1 cellular context compared by ENCODE assay signal in the genomic region with DNA sequence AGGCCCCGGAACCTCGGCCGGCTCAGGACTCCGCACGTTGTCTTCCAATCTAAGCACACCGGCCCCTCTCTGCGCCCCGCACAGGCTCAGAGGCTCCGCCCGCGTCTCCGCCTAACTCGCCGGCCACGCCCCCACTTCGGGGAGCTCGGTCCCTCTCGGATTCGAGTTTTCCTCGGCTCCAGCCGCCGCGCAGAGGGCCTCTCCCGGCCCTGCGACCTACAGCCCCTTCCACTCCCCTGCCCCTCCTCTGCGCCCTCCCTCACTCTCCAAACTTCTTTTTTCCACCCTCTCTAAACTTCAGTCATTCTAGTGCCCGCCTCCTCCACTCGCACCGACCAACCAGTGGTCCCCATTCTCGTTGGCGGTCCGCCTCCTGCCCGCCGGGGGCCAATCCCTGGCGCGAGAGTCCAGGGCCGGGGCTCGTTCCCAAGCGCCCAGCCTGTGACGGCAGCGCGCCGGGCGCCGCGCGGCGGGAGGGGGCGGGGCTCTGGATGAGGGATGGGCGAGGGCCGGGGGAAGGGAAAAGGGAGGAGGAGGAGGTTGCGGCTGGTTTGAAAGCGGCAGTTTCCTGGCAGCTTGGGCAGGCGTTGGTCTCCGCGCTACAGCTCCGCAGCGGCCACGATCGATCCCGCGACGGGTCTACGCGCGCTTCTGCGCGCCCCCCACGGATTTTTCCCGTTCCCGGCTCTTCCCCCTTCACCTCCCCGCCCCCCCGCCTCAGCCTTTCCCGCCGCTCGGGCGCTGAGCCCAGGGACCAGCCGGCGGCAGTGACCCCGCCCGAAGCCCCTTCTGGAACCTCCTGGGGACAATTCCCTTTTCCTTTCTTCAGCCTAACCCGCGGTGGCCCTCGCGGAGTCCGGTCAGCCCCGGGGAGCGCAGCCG.
A peak's percentile ranks its signal among the peaks of the same experiment; 100 is the strongest.
TF ChIP-seq lines count a peak whose summit lies in the region.

A gene (plus strand): TSS at position 563 of the 882 bp plus-strand sequence. CDS start 519 bp downstream, outside the sequence.

TF ChIP-seq in HepG2, 621 proteins besides CTCF, POLR2A, EP300 and RAD21 (continued from another document and continues in another):
- TF ChIP-seq, protein P1, sequence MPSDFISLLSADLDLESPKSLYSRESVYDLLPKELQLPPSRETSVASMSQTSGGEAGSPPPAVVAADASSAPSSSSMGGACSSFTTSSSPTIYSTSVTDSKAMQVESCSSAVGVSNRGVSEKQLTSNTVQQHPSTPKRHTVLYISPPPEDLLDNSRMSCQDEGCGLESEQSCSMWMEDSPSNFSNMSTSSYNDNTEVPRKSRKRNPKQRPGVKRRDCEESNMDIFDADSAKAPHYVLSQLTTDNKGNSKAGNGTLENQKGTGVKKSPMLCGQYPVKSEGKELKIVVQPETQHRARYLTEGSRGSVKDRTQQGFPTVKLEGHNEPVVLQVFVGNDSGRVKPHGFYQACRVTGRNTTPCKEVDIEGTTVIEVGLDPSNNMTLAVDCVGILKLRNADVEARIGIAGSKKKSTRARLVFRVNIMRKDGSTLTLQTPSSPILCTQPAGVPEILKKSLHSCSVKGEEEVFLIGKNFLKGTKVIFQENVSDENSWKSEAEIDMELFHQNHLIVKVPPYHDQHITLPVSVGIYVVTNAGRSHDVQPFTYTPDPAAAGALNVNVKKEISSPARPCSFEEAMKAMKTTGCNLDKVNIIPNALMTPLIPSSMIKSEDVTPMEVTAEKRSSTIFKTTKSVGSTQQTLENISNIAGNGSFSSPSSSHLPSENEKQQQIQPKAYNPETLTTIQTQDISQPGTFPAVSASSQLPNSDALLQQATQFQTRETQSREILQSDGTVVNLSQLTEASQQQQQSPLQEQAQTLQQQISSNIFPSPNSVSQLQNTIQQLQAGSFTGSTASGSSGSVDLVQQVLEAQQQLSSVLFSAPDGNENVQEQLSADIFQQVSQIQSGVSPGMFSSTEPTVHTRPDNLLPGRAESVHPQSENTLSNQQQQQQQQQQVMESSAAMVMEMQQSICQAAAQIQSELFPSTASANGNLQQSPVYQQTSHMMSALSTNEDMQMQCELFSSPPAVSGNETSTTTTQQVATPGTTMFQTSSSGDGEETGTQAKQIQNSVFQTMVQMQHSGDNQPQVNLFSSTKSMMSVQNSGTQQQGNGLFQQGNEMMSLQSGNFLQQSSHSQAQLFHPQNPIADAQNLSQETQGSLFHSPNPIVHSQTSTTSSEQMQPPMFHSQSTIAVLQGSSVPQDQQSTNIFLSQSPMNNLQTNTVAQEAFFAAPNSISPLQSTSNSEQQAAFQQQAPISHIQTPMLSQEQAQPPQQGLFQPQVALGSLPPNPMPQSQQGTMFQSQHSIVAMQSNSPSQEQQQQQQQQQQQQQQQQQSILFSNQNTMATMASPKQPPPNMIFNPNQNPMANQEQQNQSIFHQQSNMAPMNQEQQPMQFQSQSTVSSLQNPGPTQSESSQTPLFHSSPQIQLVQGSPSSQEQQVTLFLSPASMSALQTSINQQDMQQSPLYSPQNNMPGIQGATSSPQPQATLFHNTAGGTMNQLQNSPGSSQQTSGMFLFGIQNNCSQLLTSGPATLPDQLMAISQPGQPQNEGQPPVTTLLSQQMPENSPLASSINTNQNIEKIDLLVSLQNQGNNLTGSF (CRISPR knock-in tag; IDR thresholded peaks at IDR 0.05), result no peak
- TF ChIP-seq STAG1 (CRISPR knock-in tag; IDR thresholded peaks at IDR 0.05) (no peak), ZNF30 (CRISPR knock-in tag; IDR thresholded peaks at IDR 0.05) (no peak), ZNF253 (CRISPR knock-in tag; IDR thresholded peaks at IDR 0.05; ENCODE audit: borderline replicate concordance) (no peak), ZKSCAN1 (IDR thresholded peaks at IDR 0.05; ENCODE audit: low read length) (no peak), MBNL3 (CRISPR knock-in tag; conservative IDR thresholded peaks at IDR 0.05) (no peak), KLF6 (CRISPR knock-in tag; IDR thresholded peaks at IDR 0.05) (no peak), TBX3 (IDR thresholded peaks at IDR 0.05; ENCODE audit: borderline replicate concordance) (no peak), NCOR1 (IDR thresholded peaks at IDR 0.05; ENCODE audit: borderline replicate concordance, low read length) (no peak), THYN1 (CRISPR knock-in tag; IDR thresholded peaks at IDR 0.05; ENCODE audit: borderline replicate concordance, low read depth) (no peak), ZFP36L1 (CRISPR knock-in tag; IDR thresholded peaks at IDR 0.05) (no peak), ZNF660 (CRISPR knock-in tag; IDR thresholded peaks at IDR 0.05; ENCODE audit: borderline replicate concordance, low read depth) (no peak), ZNF543 (CRISPR knock-in tag; IDR thresholded peaks at IDR 0.05) (0 out of 2 replicates have a peak, but pooled peaks have one; percentile 35), MYC (CRISPR knock-in tag; IDR thresholded peaks at IDR 0.05; ENCODE audit: borderline replicate concordance) (no peak), GLI4 (CRISPR knock-in tag; IDR thresholded peaks at IDR 0.05; ENCODE audit: borderline replicate concordance) (no peak), ZNF460 (CRISPR knock-in tag; IDR thresholded peaks at IDR 0.05; ENCODE audit: borderline replicate concordance) (no peak), NR2F6 (IDR thresholded peaks at IDR 0.05) (no peak), NR2F6 (CRISPR knock-in tag; IDR thresholded peaks at IDR 0.05) (no peak), HMG20B (CRISPR knock-in tag; conservative IDR thresholded peaks at IDR 0.05) (no peak), BORCS8-MEF2B (CRISPR knock-in tag; IDR thresholded peaks at IDR 0.05) (no peak), RNF2 (conservative IDR thresholded peaks at IDR 0.05; ENCODE audit: low read depth) (no peak), NFKB2 (CRISPR knock-in tag; IDR thresholded peaks at IDR 0.05; ENCODE audit: borderline replicate concordance) (no peak), PHB2 (IDR thresholded peaks at IDR 0.05; ENCODE audit: partially characterized antibody) (no peak), NFYC (CRISPR knock-in tag; IDR thresholded peaks at IDR 0.05) (peak; percentile 95), POLR2AphosphoS2 (IDR thresholded peaks at IDR 0.05; ENCODE audit: low read depth, low read length) (no peak), ZNF839 (CRISPR knock-in tag; IDR thresholded peaks at IDR 0.05; ENCODE audit: borderline replicate concordance) (no peak), SRF (IDR thresholded peaks at IDR 0.05; ENCODE audit: low read depth, low read length) (no peak), ISX (CRISPR knock-in tag; conservative IDR thresholded peaks at IDR 0.05) (no peak)
- TF ChIP-seq, protein P2, sequence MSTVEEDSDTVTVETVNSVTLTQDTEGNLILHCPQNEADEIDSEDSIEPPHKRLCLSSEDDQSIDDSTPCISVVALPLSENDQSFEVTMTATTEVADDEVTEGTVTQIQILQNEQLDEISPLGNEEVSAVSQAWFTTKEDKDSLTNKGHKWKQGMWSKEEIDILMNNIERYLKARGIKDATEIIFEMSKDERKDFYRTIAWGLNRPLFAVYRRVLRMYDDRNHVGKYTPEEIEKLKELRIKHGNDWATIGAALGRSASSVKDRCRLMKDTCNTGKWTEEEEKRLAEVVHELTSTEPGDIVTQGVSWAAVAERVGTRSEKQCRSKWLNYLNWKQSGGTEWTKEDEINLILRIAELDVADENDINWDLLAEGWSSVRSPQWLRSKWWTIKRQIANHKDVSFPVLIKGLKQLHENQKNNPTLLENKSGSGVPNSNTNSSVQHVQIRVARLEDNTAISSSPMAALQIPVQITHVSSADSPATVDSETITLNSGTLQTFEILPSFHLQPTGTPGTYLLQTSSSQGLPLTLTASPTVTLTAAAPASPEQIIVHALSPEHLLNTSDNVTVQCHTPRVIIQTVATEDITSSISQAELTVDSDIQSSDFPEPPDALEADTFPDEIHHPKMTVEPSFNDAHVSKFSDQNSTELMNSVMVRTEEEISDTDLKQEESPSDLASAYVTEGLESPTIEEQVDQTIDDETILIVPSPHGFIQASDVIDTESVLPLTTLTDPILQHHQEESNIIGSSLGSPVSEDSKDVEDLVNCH (CRISPR knock-in tag; IDR thresholded peaks at IDR 0.05), result no peak
- TF ChIP-seq, protein P3, sequence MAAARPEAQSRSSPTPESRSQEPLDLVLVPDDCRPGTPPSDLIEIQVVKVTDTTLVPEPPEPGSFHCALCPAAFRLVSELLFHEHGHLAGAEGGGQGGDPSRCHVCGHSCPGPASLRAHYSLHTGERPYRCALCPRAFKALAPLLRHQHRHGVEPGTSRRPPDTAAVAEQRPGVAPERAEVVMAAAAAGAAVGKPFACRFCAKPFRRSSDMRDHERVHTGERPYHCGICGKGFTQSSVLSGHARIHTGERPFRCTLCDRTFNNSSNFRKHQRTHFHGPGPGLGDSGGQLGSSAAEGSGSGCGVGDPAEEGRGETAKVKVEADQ (CRISPR knock-in tag; IDR thresholded peaks at IDR 0.05; ENCODE audit: borderline replicate concordance), result no peak
- TF ChIP-seq, protein P4, sequence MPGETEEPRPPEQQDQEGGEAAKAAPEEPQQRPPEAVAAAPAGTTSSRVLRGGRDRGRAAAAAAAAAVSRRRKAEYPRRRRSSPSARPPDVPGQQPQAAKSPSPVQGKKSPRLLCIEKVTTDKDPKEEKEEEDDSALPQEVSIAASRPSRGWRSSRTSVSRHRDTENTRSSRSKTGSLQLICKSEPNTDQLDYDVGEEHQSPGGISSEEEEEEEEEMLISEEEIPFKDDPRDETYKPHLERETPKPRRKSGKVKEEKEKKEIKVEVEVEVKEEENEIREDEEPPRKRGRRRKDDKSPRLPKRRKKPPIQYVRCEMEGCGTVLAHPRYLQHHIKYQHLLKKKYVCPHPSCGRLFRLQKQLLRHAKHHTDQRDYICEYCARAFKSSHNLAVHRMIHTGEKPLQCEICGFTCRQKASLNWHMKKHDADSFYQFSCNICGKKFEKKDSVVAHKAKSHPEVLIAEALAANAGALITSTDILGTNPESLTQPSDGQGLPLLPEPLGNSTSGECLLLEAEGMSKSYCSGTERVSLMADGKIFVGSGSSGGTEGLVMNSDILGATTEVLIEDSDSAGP (CRISPR knock-in tag; IDR thresholded peaks at IDR 0.05; ENCODE audit: borderline replicate concordance), result peak; percentile 55; the same call in 1 of the 2 replicates
- TF ChIP-seq, protein P5, sequence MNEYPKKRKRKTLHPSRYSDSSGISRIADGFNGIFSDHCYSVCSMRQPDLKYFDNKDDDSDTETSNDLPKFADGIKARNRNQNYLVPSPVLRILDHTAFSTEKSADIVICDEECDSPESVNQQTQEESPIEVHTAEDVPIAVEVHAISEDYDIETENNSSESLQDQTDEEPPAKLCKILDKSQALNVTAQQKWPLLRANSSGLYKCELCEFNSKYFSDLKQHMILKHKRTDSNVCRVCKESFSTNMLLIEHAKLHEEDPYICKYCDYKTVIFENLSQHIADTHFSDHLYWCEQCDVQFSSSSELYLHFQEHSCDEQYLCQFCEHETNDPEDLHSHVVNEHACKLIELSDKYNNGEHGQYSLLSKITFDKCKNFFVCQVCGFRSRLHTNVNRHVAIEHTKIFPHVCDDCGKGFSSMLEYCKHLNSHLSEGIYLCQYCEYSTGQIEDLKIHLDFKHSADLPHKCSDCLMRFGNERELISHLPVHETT (CRISPR knock-in tag; conservative IDR thresholded peaks at IDR 0.05), result 0 out of 2 replicates have a peak, but pooled peaks have one; percentile 54
- TF ChIP-seq, protein P6, sequence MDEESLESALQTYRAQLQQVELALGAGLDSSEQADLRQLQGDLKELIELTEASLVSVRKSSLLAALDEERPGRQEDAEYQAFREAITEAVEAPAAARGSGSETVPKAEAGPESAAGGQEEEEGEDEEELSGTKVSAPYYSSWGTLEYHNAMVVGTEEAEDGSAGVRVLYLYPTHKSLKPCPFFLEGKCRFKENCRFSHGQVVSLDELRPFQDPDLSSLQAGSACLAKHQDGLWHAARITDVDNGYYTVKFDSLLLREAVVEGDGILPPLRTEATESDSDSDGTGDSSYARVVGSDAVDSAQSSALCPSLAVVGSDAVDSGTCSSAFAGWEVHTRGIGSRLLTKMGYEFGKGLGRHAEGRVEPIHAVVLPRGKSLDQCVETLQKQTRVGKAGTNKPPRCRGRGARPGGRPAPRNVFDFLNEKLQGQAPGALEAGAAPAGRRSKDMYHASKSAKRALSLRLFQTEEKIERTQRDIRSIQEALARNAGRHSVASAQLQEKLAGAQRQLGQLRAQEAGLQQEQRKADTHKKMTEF (CRISPR knock-in tag; IDR thresholded peaks at IDR 0.05), result peak; percentile 73; the same call in 1 of the 2 replicates
- TF ChIP-seq, protein P7, sequence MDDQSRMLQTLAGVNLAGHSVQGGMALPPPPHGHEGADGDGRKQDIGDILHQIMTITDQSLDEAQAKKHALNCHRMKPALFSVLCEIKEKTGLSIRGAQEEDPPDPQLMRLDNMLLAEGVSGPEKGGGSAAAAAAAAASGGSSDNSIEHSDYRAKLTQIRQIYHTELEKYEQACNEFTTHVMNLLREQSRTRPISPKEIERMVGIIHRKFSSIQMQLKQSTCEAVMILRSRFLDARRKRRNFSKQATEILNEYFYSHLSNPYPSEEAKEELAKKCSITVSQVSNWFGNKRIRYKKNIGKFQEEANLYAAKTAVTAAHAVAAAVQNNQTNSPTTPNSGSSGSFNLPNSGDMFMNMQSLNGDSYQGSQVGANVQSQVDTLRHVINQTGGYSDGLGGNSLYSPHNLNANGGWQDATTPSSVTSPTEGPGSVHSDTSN (CRISPR knock-in tag; IDR thresholded peaks at IDR 0.05; ENCODE audit: borderline replicate concordance), result no peak
- TF ChIP-seq, protein P8, sequence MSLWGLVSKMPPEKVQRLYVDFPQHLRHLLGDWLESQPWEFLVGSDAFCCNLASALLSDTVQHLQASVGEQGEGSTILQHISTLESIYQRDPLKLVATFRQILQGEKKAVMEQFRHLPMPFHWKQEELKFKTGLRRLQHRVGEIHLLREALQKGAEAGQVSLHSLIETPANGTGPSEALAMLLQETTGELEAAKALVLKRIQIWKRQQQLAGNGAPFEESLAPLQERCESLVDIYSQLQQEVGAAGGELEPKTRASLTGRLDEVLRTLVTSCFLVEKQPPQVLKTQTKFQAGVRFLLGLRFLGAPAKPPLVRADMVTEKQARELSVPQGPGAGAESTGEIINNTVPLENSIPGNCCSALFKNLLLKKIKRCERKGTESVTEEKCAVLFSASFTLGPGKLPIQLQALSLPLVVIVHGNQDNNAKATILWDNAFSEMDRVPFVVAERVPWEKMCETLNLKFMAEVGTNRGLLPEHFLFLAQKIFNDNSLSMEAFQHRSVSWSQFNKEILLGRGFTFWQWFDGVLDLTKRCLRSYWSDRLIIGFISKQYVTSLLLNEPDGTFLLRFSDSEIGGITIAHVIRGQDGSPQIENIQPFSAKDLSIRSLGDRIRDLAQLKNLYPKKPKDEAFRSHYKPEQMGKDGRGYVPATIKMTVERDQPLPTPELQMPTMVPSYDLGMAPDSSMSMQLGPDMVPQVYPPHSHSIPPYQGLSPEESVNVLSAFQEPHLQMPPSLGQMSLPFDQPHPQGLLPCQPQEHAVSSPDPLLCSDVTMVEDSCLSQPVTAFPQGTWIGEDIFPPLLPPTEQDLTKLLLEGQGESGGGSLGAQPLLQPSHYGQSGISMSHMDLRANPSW (CRISPR knock-in tag; IDR thresholded peaks at IDR 0.05; ENCODE audit: borderline replicate concordance), result 0 out of 2 replicates have a peak, but pooled peaks have one; percentile 42
- TF ChIP-seq, protein P9, sequence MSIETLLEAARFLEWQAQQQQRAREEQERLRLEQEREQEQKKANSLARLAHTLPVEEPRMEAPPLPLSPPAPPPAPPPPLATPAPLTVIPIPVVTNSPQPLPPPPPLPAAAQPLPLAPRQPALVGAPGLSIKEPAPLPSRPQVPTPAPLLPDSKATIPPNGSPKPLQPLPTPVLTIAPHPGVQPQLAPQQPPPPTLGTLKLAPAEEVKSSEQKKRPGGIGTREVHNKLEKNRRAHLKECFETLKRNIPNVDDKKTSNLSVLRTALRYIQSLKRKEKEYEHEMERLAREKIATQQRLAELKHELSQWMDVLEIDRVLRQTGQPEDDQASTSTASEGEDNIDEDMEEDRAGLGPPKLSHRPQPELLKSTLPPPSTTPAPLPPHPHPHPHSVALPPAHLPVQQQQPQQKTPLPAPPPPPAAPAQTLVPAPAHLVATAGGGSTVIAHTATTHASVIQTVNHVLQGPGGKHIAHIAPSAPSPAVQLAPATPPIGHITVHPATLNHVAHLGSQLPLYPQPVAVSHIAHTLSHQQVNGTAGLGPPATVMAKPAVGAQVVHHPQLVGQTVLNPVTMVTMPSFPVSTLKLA (IDR thresholded peaks at IDR 0.05), result 0 out of 2 replicates have a peak, but pooled peaks have one; percentile 13
